Comparison of ENCODE assay signal across 1 cellular context in genomic region chr7:155206286-155207020, GRCh38.
TF ChIP-seq lines count a peak whose summit lies in the region.

No MANE protein-coding gene starts in this region.

TF ChIP-seq in K562, 482 proteins besides CTCF, POLR2A, EP300 and RAD21 (continued from another document and continues in another):
- TF ChIP-seq ELK1 (CRISPR knock-in tag; IDR thresholded peaks at IDR 0.05) (no peak), ARID3B (CRISPR knock-in tag; IDR thresholded peaks at IDR 0.05; ENCODE audit: borderline replicate concordance) (no peak), ATF7 (IDR thresholded peaks at IDR 0.05) (peak; percentile 99), CBFB (CRISPR knock-in tag; IDR thresholded peaks at IDR 0.05) (no peak), CHD7 (IDR thresholded peaks at IDR 0.05; ENCODE audit: low read depth, low read length) (no peak), POLR2G (IDR thresholded peaks at IDR 0.05; ENCODE audit: low read depth, low read length) (no peak), NR0B1 (IDR thresholded peaks at IDR 0.05; ENCODE audit: partially characterized antibody) (no peak), NCOA1 (IDR thresholded peaks at IDR 0.05; ENCODE audit: low read depth) (no peak), NFE2 (IDR thresholded peaks at IDR 0.05; ENCODE audit: low read depth) (peak; percentile 93), RFX5 (IDR thresholded peaks at IDR 0.05; ENCODE audit: low read depth, low read length) (peak; percentile 97), KDM5B (IDR thresholded peaks at IDR 0.05; ENCODE audit: insufficient replicate concordance, low read depth, low read length) (no peak), RCOR1 (IDR thresholded peaks at IDR 0.05; ENCODE audit: borderline replicate concordance in 1 of 2, low read depth in 2 of 2, low read length in 2 of 2) (peak in 1 of 2 experiments; percentile 53; a peak in 2 of 4 replicates), GATA2 (CRISPR knock-in tag; IDR thresholded peaks at IDR 0.05) (no peak), PML (IDR thresholded peaks at IDR 0.05; ENCODE audit: low read length) (peak; percentile 18; the same call in 1 of the 2 replicates), RBFOX2 (IDR thresholded peaks at IDR 0.05; ENCODE audit: low read depth, low read length) (no peak), CEBPG (CRISPR knock-in tag; IDR thresholded peaks at IDR 0.05) (no peak), CEBPG (tag; conservative IDR thresholded peaks at IDR 0.05 in 1 of 2, IDR thresholded peaks at IDR 0.05 in 1 of 2) (no peak), SIN3A (IDR thresholded peaks at IDR 0.05; ENCODE audit: borderline replicate concordance in 2 of 2, control insufficient read depth in 1 of 2, low read depth in 2 of 2, low read length in 2 of 2) (peak; percentile 18 to 30; a peak in 1 of 4 replicates), KDM4B (IDR thresholded peaks at IDR 0.05; ENCODE audit: borderline replicate concordance in 2 of 2, low read depth in 1 of 2) (no peak), ILF3 (IDR thresholded peaks at IDR 0.05; ENCODE audit: borderline replicate concordance) (no peak), NBN (IDR thresholded peaks at IDR 0.05; ENCODE audit: low read depth) (peak; percentile 87), SMARCB1 (IDR thresholded peaks at IDR 0.05; ENCODE audit: insufficient read length, low read depth) (no peak), ARID1B (IDR thresholded peaks at IDR 0.05) (peak; percentile 42), MNT (conservative IDR thresholded peaks at IDR 0.05) (peak in 1 of 2 experiments; percentile 41; a peak in 2 of 4 replicates), FOXJ3 (CRISPR knock-in tag; IDR thresholded peaks at IDR 0.05) (no peak), THRAP3 (IDR thresholded peaks at IDR 0.05; ENCODE audit: borderline replicate concordance) (0 out of 2 replicates have a peak, but pooled peaks have one; percentile 10), CXXC5 (CRISPR knock-in tag; IDR thresholded peaks at IDR 0.05) (peak; percentile 14), ASH1L (IDR thresholded peaks at IDR 0.05; ENCODE audit: borderline replicate concordance, low read depth, partially characterized antibody) (no peak), CBX5 (IDR thresholded peaks at IDR 0.05; ENCODE audit: borderline replicate concordance, low read depth) (no peak), SUPT5H (IDR thresholded peaks at IDR 0.05) (no peak; the same call in 1 of the 2 replicates), ELF1 (tag; IDR thresholded peaks at IDR 0.05) (peak; percentile 70), MXD1 (CRISPR knock-in tag; IDR thresholded peaks at IDR 0.05; ENCODE audit: borderline replicate concordance, poor library complexity, severe bottlenecking) (no peak), ZNF239 (CRISPR knock-in tag; IDR thresholded peaks at IDR 0.05) (no peak; the same call in 1 of the 2 replicates), E2F8 (IDR thresholded peaks at IDR 0.05; ENCODE audit: low read depth, partially characterized antibody) (peak; percentile 23), VEZF1 (CRISPR knock-in tag; IDR thresholded peaks at IDR 0.05) (peak; percentile 83), HOXB6 (CRISPR knock-in tag; IDR thresholded peaks at IDR 0.05; ENCODE audit: borderline replicate concordance) (no peak), ZNF3 (CRISPR knock-in tag; IDR thresholded peaks at IDR 0.05) (no peak)
